ENCODE assay signal across 21 cellular contexts in the genomic region with DNA sequence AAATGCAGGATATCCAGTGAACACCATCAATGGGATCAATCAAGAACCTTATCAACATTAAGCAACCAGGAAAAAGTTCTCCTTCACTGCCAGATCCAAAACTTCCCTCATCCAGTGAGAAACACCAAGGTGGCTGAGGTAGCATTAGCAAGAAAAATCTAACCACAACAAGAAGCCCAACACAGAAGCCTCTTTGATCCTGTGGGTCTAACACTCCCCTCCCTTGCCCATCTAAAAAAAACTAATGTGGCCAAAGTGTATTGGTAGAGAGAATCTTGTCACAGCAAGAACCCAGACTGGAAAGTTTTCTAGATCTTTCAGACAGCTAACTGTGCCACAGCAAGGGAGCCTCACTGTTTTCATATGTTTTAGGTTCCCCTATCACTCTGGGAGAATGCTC.
"Had no signal": no experiment of that assay in that cellular context is flagged by ENCODE, and none has a peak within 500 bp of the region (broad histone marks: within the 10 kb centered on the region; RNA-seq: fewer than 3 reads in every experiment).

No MANE protein-coding gene starts in this region.

- H3K36me3 ChIP-seq: esophagus muscularis mucosa, gastroesophageal sphincter, heart left ventricle, left lung, lower lobe of right lung had no signal

- H3K27me3 ChIP-seq: dorsolateral prefrontal cortex, esophagus muscularis mucosa, foreskin keratinocyte, gastroesophageal sphincter, heart left ventricle, hepatocyte, left lung had no signal

- H3K79me2 ChIP-seq: hepatocyte had no signal

- FAIRE-seq: colon, endothelial cell of umbilical vein, keratinocyte had no signal

- H3K4me1 ChIP-seq: esophagus muscularis mucosa, gastroesophageal sphincter, heart left ventricle, left lung, lower lobe of right lung had no signal

- H3K9me3 ChIP-seq: esophagus muscularis mucosa, gastroesophageal sphincter, heart left ventricle, left lung, lower lobe of right lung, mucosa of descending colon had no signal

- DNase-seq: dermis blood vessel endothelial cell; dorsolateral prefrontal cortex; effector CD4-positive, alpha-beta T cell; effector memory CD4-positive, alpha-beta T cell; foreskin keratinocyte; heart left ventricle; hypothalamus; left cardiac atrium; left lung; left ventricle myocardium superior; lower lobe of right lung; mesenchymal stem cell; mucosa of descending colon; naive B cell had no signal

- H3K27ac ChIP-seq: coronary artery, dorsolateral prefrontal cortex, esophagus muscularis mucosa, foreskin keratinocyte, gastroesophageal sphincter, heart left ventricle, hepatocyte, left lung, lower lobe of right lung had no signal

- ATAC-seq: foreskin keratinocyte, gastroesophageal sphincter, heart left ventricle, left cardiac atrium, left lung, left ventricle myocardium superior, lower lobe of right lung, mucosa of descending colon had no signal

- H3K4me2 ChIP-seq: hepatocyte had no signal

- H2AFZ ChIP-seq: hepatocyte had no signal

- H3K4me3 ChIP-seq: coronary artery, dorsolateral prefrontal cortex, esophagus muscularis mucosa, gastroesophageal sphincter, heart left ventricle, hepatocyte, left lung, lower lobe of right lung, mucosa of descending colon had no signal
